8 cellular contexts compared by ENCODE assay signal in genomic region chr2:42101641-42102605, GRCh38. TPM values are rescaled to one million over a fixed set of nuclear protein-coding genes. Genes with fewer than 3 reads are reported as not detected.
A peak's percentile ranks its signal among the peaks of the same experiment; 100 is the strongest.
DNase-seq lines count a peak whose midpoint lies in the region; ATAC-seq and TF ChIP-seq lines count a peak whose summit lies in the region.

No MANE protein-coding gene starts in this region.

- H3K4me3 ChIP-seq in foreskin fibroblast (ENCODE audit: low read depth in 1 of 2, low read length in 2 of 2) (peak overlapping the region; percentile 3 to 22), thyroid gland (replicated peaks in 1 of 3) (peak overlapping the region in 1 of 3 donors; percentile 33)

- no peaks in the 10 kb centered on the region for H3K9me3 ChIP-seq in thyroid gland

- peaks cover 13 to 39% of the 10 kb centered on the region in 2 donors for H3K4me1 ChIP-seq in thyroid gland

- DNase-seq in DMS153 treated with DMSO at 0.1 percent for 48 hours (lab: John Stamatoyannopoulos, UW; ENCODE audit: unreplicated experiment), result peak; percentile 25
- DNase-seq in M059J (ENCODE audit: low read depth), result peak; percentile 65
- peak; percentile 89 for DNase-seq in activated T-helper 1 cell treated with Interleukin-2 at 50 U/mL for 16 hours (ENCODE audit: low read depth)
- DNase-seq in foreskin fibroblast, result peak; percentile 69 to 79
- no peak for DNase-seq in osteocyte (ENCODE audit: extremely low spot score, unreplicated experiment)
- peak; percentile 65 to 66 for DNase-seq in thyroid gland
- DNase-seq in NCI-H1048 (lab: John Stamatoyannopoulos, UW), result no peak

- no peaks in the 10 kb centered on the region for H3K36me3 Mint-ChIP-seq in osteocyte (ENCODE audit: unreplicated experiment)

- no peaks in the 10 kb centered on the region for H3K9me3 Mint-ChIP-seq in osteocyte (ENCODE audit: unreplicated experiment)

- no peak for TF ChIP-seq CTCF in foreskin fibroblast (IDR thresholded peaks at IDR 0.05; ENCODE audit: low read depth, low read length)
- TF ChIP-seq CTCF in osteocyte (IDR thresholded peaks at IDR 0.05), result no peak
- no peak for TF ChIP-seq CTCF in thyroid gland (IDR thresholded peaks at IDR 0.05)

- 19 to 23% methylated on average over 38 to 44 of the region's 55 CpGs for WGBS in thyroid gland, 2 donors

- H3K4me3 Mint-ChIP-seq in osteocyte (ENCODE audit: unreplicated experiment), result peak overlapping the region; percentile 8

- no peak for TF ChIP-seq POLR2A in thyroid gland (IDR thresholded peaks at IDR 0.05)

- peak; percentile 51 for ATAC-seq in GM21619 (IDR thresholded peaks at IDR 0.05; ENCODE audit: unreplicated experiment)

- peaks cover 18% of the 10 kb centered on the region for H3K4me1 Mint-ChIP-seq in osteocyte (ENCODE audit: unreplicated experiment)

- intact Hi-C loops in thyroid gland (cut with DNase I), result loop anchor here (10.0 kb wide), 1 partner anchor 63 kb away; the partner anchor contains the start of gene EML4

- no peaks in the 10 kb centered on the region for H3K27me3 ChIP-seq in thyroid gland

- H3K27me3 Mint-ChIP-seq in osteocyte (ENCODE audit: unreplicated experiment), result no peaks in the 10 kb centered on the region

- peak overlapping the region; percentile 76 for H3K27ac Mint-ChIP-seq in osteocyte (ENCODE audit: unreplicated experiment)

- no peaks in the 10 kb centered on the region for H3K36me3 ChIP-seq in thyroid gland

- H3K27ac ChIP-seq in thyroid gland, result peak overlapping the region; percentile 84 to 92 (median 90)

RNA-seq across cellular contexts. Expression of gene PKDCC, which starts 54.1 kb away (rescaled TPM):
- 4.1 and 5.4 TPM in 2 replicates for total RNA-seq in M059J (2014; rRNA removed; shearing (Covaris generic))
- total RNA-seq in osteocyte (37.1 and 42.2 TPM in 2 replicates), thyroid gland (10 to 100 TPM in 2 of 4 donors, 1 to 10 TPM in 2; 5.9 to 21.4 (median 12.7) TPM)

Comparison
In these comparisons a context has a peak if more than half of its experiments do, and no peak if none do; other contexts are left out.
1. DNase-seq: peak in DMS153 treated with DMSO at 0.1 percent for 48 hours (single experiment), M059J (single experiment), activated T-helper 1 cell treated with Interleukin-2 at 50 U/mL for 16 hours (single experiment), foreskin fibroblast (2 of 2) and thyroid gland (2 of 2); none in osteocyte (single experiment) and NCI-H1048 (single experiment).